ENCODE assay signal across 14 cellular contexts in the genomic region with DNA sequence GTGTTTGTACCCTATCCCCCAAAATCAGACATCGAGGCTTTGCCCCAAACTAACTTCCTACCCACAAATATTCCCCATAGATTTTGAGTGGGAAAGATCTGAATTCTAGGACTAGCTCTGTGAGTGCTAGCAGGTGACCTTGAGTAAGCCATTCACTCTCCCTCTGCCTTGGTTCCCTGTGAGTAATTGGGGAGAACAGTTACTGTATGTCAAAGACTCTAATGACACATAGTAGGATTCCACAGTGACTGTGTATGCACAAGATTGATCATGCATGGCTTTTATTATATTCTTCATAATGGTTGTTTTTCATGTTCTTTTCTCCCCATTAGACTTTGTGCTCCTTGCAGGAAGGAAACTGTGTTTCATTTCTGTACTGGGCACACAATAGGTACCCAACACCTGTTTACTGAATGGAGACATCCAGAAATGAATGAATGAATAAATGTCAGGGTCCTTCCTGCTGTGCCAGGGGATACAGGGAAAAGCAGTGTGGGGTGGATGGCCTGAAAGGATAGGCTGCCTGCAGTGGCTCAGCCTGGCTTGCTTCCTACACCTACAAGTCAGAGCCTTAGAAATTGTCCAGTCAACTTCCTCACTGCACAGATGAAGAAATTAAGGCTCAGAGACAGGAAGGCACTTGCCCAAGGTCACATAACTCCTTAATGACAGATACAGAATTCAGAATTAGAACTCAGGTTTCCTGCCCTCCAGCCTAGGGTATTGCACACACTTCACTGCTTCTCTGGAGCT. TPM values are rescaled to one million over a fixed set of nuclear protein-coding genes. Genes with fewer than 3 reads are reported as not detected.
DNase-seq lines count a peak whose midpoint lies in the region; ATAC-seq and TF ChIP-seq lines count a peak whose summit lies in the region.
"Had no signal": no experiment of that assay in that cellular context is flagged by ENCODE, and none has a peak within 500 bp of the region (broad histone marks: within the 10 kb centered on the region; RNA-seq: fewer than 3 reads in every experiment).

No MANE protein-coding gene starts in this region.

- H3K4me3 ChIP-seq in NT2/D1 (ENCODE audit: insufficient read length, low read depth), result no peak overlapping the region
- no peak overlapping the region for H3K4me3 ChIP-seq in neural progenitor cell
- H3K4me3 ChIP-seq: left lung had no signal

- no peak overlapping the region for H3K27ac ChIP-seq in neural progenitor cell
- H3K27ac ChIP-seq: left lung, SK-N-MC had no signal

- peak overlapping the region; percentile 46 for H3K4me3 Mint-ChIP-seq in activated CD4-positive, alpha-beta memory T cell treated with anti-CD3 and anti-CD28 coated beads for 36 hours
- H3K4me3 Mint-ChIP-seq in activated CD4-positive, alpha-beta memory T cell treated with anti-CD3 and anti-CD28 coated beads, Interleukin-2, amount 10 ng/mL, durations not matched to agents 7 days and 5 days, result no peak overlapping the region
- peak overlapping the region; percentile 75 to 77 for H3K4me3 Mint-ChIP-seq in effector memory CD8-positive, alpha-beta T cell
- H3K4me3 Mint-ChIP-seq in neural progenitor cell, result peak overlapping the region; percentile 89

- H3K9ac ChIP-seq in NT2/D1 (ENCODE audit: insufficient read length, low read depth), result peak overlapping the region; percentile 21
- H3K9ac ChIP-seq in neural progenitor cell, result no peak overlapping the region

- CTCF ChIA-PET in activated CD4-positive, alpha-beta memory T cell treated with anti-CD3 and anti-CD28 coated beads for 36 hours (lab: Charles Lee), result interaction anchor here (0.8 to 5.8 kb wide), 18 partner anchors 13 to 187 kb away, joined by 3 to 184 read pairs (median 7); a partner anchor contains a TSS
- CTCF ChIA-PET in activated CD4-positive, alpha-beta memory T cell treated with anti-CD3 and anti-CD28 coated beads, Interleukin-2, amount 10 ng/mL, durations not matched to agents 7 days and 5 days (lab: Charles Lee), result interaction anchor here (1.3 to 4.2 kb wide), 5 partner anchors 30 to 68 kb away, joined by 3 to 69 read pairs (median 24); a partner anchor contains a TSS

- H3K27me3 ChIP-seq in NT2/D1 (ENCODE audit: insufficient read depth, insufficient read length), result peaks cover 27% of the 10 kb centered on the region
- peaks cover 20% of the 10 kb centered on the region for H3K27me3 ChIP-seq in neural progenitor cell

- no peak for ATAC-seq in effector memory CD8-positive, alpha-beta T cell (replicated peaks)
- no peak for ATAC-seq in HG03565 (IDR thresholded peaks at IDR 0.05; ENCODE audit: unreplicated experiment)
- ATAC-seq: left lung had no signal

- no peaks in the 10 kb centered on the region for H3K9me3 Mint-ChIP-seq in activated CD4-positive, alpha-beta memory T cell treated with anti-CD3 and anti-CD28 coated beads for 36 hours
- H3K9me3 Mint-ChIP-seq in activated CD4-positive, alpha-beta memory T cell treated with anti-CD3 and anti-CD28 coated beads, Interleukin-2, amount 10 ng/mL, durations not matched to agents 7 days and 5 days, result no peaks in the 10 kb centered on the region
- no peaks in the 10 kb centered on the region for H3K9me3 Mint-ChIP-seq in effector memory CD8-positive, alpha-beta T cell
- no peaks in the 10 kb centered on the region for H3K9me3 Mint-ChIP-seq in neural progenitor cell

- DNase-seq in activated CD4-positive, alpha-beta memory T cell treated with anti-CD3 and anti-CD28 coated beads for 36 hours, result no peak
- DNase-seq in activated CD4-positive, alpha-beta memory T cell treated with anti-CD3 and anti-CD28 coated beads, Interleukin-2, amount 10 ng/mL, durations not matched to agents 7 days and 5 days, result no peak
- DNase-seq in NT2/D1 (ENCODE audit: low read depth, low spot score) (no peak), neural progenitor cell (ENCODE audit: low spot score) (no peak), C1 segment of cervical spinal cord (lab: John Stamatoyannopoulos, UW) (no peak), posterior vena cava (ENCODE audit: low spot score) (no peak)
- DNase-seq in effector memory CD8-positive, alpha-beta T cell, result no peak
- DNase-seq: activated CD4-positive, alpha-beta T cell treated with anti-CD3 and anti-CD28 coated beads for 4 hours; EL; left lung; NCI-H1436 had no signal

- no peak for TF ChIP-seq CTCF in neural progenitor cell (IDR thresholded peaks at IDR 0.05)

- peaks cover 3% of the 10 kb centered on the region for H4K20me1 ChIP-seq in neural progenitor cell (ENCODE audit: low read depth)

- H3K27ac Mint-ChIP-seq in activated CD4-positive, alpha-beta memory T cell treated with anti-CD3 and anti-CD28 coated beads for 36 hours, result no peak overlapping the region
- H3K27ac Mint-ChIP-seq in activated CD4-positive, alpha-beta memory T cell treated with anti-CD3 and anti-CD28 coated beads, Interleukin-2, amount 10 ng/mL, durations not matched to agents 7 days and 5 days, result no peak overlapping the region
- no peak overlapping the region for H3K27ac Mint-ChIP-seq in effector memory CD8-positive, alpha-beta T cell
- peak overlapping the region; percentile 67 for H3K27ac Mint-ChIP-seq in neural progenitor cell

- H3K36me3 Mint-ChIP-seq in activated CD4-positive, alpha-beta memory T cell treated with anti-CD3 and anti-CD28 coated beads for 36 hours, result no peaks in the 10 kb centered on the region
- H3K36me3 Mint-ChIP-seq in activated CD4-positive, alpha-beta memory T cell treated with anti-CD3 and anti-CD28 coated beads, Interleukin-2, amount 10 ng/mL, durations not matched to agents 7 days and 5 days (ENCODE audit: low read depth), result peaks cover 5% of the 10 kb centered on the region
- H3K36me3 Mint-ChIP-seq in effector memory CD8-positive, alpha-beta T cell (ENCODE audit: insufficient read depth), result peaks cover 13% of the 10 kb centered on the region
- peaks cover 2% of the 10 kb centered on the region for H3K36me3 Mint-ChIP-seq in neural progenitor cell

- H3K4me2 ChIP-seq in neural progenitor cell, result peak overlapping the region; percentile 91

- H3K4me1 ChIP-seq in NT2/D1 (ENCODE audit: insufficient read depth, insufficient read length) (peaks cover 8% of the 10 kb centered on the region), neural progenitor cell (peaks cover 34% of the 10 kb centered on the region)

- POLR2A ChIA-PET in activated CD4-positive, alpha-beta memory T cell treated with anti-CD3 and anti-CD28 coated beads for 36 hours (lab: Charles Lee), result interaction anchor here (1.2 kb wide), 1 partner anchor 43 kb away, joined by 3 read pairs; a partner anchor contains a TSS
- POLR2A ChIA-PET in activated CD4-positive, alpha-beta memory T cell treated with anti-CD3 and anti-CD28 coated beads, Interleukin-2, amount 10 ng/mL, durations not matched to agents 7 days and 5 days (lab: Charles Lee), result interaction anchor here (1.2 to 8.1 kb wide), 4 partner anchors 13 to 40 kb away, joined by 3 to 64 read pairs (median 4); no protein-coding TSS in a partner anchor

- intact Hi-C loops in activated CD4-positive, alpha-beta memory T cell treated with anti-CD3 and anti-CD28 coated beads for 36 hours (cut with micrococcal nuclease), result loop anchor here (2.0 kb wide), 1 partner anchor 43 kb away; a partner anchor contains a TSS
- intact Hi-C loops in posterior vena cava (cut with DNase I), result loop anchor here in 1 of 2 donors (5.0 kb wide), 1 partner anchor 68 kb away; no protein-coding TSS in a partner anchor

- H3K79me2 ChIP-seq in neural progenitor cell (ENCODE audit: low read depth), result peaks cover 6% of the 10 kb centered on the region

- peaks cover 46% of the 10 kb centered on the region for H3K27me3 Mint-ChIP-seq in activated CD4-positive, alpha-beta memory T cell treated with anti-CD3 and anti-CD28 coated beads for 36 hours
- peaks cover 53% of the 10 kb centered on the region for H3K27me3 Mint-ChIP-seq in activated CD4-positive, alpha-beta memory T cell treated with anti-CD3 and anti-CD28 coated beads, Interleukin-2, amount 10 ng/mL, durations not matched to agents 7 days and 5 days
- peaks cover 49 to 57% of the 10 kb centered on the region in 2 donors for H3K27me3 Mint-ChIP-seq in effector memory CD8-positive, alpha-beta T cell
- H3K27me3 Mint-ChIP-seq in neural progenitor cell (ENCODE audit: insufficient read depth, low read depth), result peaks cover 6% of the 10 kb centered on the region

- peaks cover 26% of the 10 kb centered on the region for H3K4me1 Mint-ChIP-seq in activated CD4-positive, alpha-beta memory T cell treated with anti-CD3 and anti-CD28 coated beads for 36 hours (ENCODE audit: low read depth)
- H3K4me1 Mint-ChIP-seq in activated CD4-positive, alpha-beta memory T cell treated with anti-CD3 and anti-CD28 coated beads, Interleukin-2, amount 10 ng/mL, durations not matched to agents 7 days and 5 days, result peaks cover 32% of the 10 kb centered on the region
- peaks cover 19 to 22% of the 10 kb centered on the region in 2 donors for H3K4me1 Mint-ChIP-seq in effector memory CD8-positive, alpha-beta T cell (ENCODE audit: low read depth in 2 of 2)
- H3K4me1 Mint-ChIP-seq in neural progenitor cell, result peaks cover 55% of the 10 kb centered on the region

- no peak overlapping the region for H2AFZ ChIP-seq in neural progenitor cell (replicated peaks)

- H3F3A ChIP-seq in neural progenitor cell (ENCODE audit: low read depth), result peaks cover 28% of the 10 kb centered on the region

- H3K36me3 ChIP-seq in NT2/D1 (ENCODE audit: insufficient read depth, insufficient read length, low read length), result no peaks in the 10 kb centered on the region
- no peaks in the 10 kb centered on the region for H3K36me3 ChIP-seq in neural progenitor cell
- H3K36me3 ChIP-seq: left lung had no signal

- H3K9me3 ChIP-seq in NT2/D1 (ENCODE audit: insufficient read depth, low read length) (no peaks in the 10 kb centered on the region), neural progenitor cell (ENCODE audit: low read depth) (no peaks in the 10 kb centered on the region)
- H3K9me3 ChIP-seq: left lung had no signal

RNA-seq across cellular contexts. Expression of a gene that starts 0.9 kb away (rescaled TPM):
- total RNA-seq in activated CD4-positive, alpha-beta memory T cell treated with anti-CD3 and anti-CD28 coated beads for 36 hours, result under 1 TPM; 0.07 to 0.12 TPM
- total RNA-seq in activated CD4-positive, alpha-beta memory T cell treated with anti-CD3 and anti-CD28 coated beads, Interleukin-2, amount 10 ng/mL, durations not matched to agents 7 days and 5 days, result not detected
- total RNA-seq in neural progenitor cell (ENCODE audit: low replicate concordance), result 0.13 and 1.4 TPM in 2 replicates
- not detected for total RNA-seq in posterior vena cava
- total RNA-seq: glomerular endothelial cell, left lung had no signal

RNA-seq across cellular contexts. Expression of a gene that starts 4.0 kb away (rescaled TPM):
- total RNA-seq in activated CD4-positive, alpha-beta memory T cell treated with anti-CD3 and anti-CD28 coated beads for 36 hours, result 10 to 100 TPM; 24.7 to 25.1 TPM
- total RNA-seq in activated CD4-positive, alpha-beta memory T cell treated with anti-CD3 and anti-CD28 coated beads, Interleukin-2, amount 10 ng/mL, durations not matched to agents 7 days and 5 days, result 10 to 100 TPM; 20.8 to 21.7 TPM
- total RNA-seq in neural progenitor cell (ENCODE audit: low replicate concordance) (5.1 and 15.5 TPM in 2 replicates), posterior vena cava (1 to 10 TPM; 4.5 to 6.7 TPM)

RNA-seq across cellular contexts. Expression of a gene that starts 12.0 kb away (rescaled TPM):
- 10 to 100 TPM; 16.5 to 16.8 TPM for total RNA-seq in activated CD4-positive, alpha-beta memory T cell treated with anti-CD3 and anti-CD28 coated beads for 36 hours
- total RNA-seq in activated CD4-positive, alpha-beta memory T cell treated with anti-CD3 and anti-CD28 coated beads, Interleukin-2, amount 10 ng/mL, durations not matched to agents 7 days and 5 days, result 10 to 100 TPM; 35.8 to 37.2 TPM
- total RNA-seq in neural progenitor cell (ENCODE audit: low replicate concordance), result 33.9 and 47.0 TPM in 2 replicates
- 10 to 100 TPM; 23.1 to 28.9 TPM for total RNA-seq in posterior vena cava

RNA-seq across cellular contexts. Expression of a gene that starts 22.4 kb away (rescaled TPM):
- 1,000 to 10,000 TPM; 1,671 to 1,695 TPM for total RNA-seq in activated CD4-positive, alpha-beta memory T cell treated with anti-CD3 and anti-CD28 coated beads for 36 hours
- 100 to 1,000 TPM; 478 to 479 TPM for total RNA-seq in activated CD4-positive, alpha-beta memory T cell treated with anti-CD3 and anti-CD28 coated beads, Interleukin-2, amount 10 ng/mL, durations not matched to agents 7 days and 5 days
- total RNA-seq in neural progenitor cell (ENCODE audit: low replicate concordance), result 1,851 and 2,068 TPM in 2 replicates
- 100 to 1,000 TPM; 414 to 463 TPM for total RNA-seq in posterior vena cava

RNA-seq across cellular contexts. Expression of a gene that starts 43.8 kb away (rescaled TPM):
- total RNA-seq in activated CD4-positive, alpha-beta memory T cell treated with anti-CD3 and anti-CD28 coated beads for 36 hours, result 10 to 100 TPM; 16.3 to 16.5 TPM
- 10 to 100 TPM; 14.8 to 15.0 TPM for total RNA-seq in activated CD4-positive, alpha-beta memory T cell treated with anti-CD3 and anti-CD28 coated beads, Interleukin-2, amount 10 ng/mL, durations not matched to agents 7 days and 5 days
- total RNA-seq in neural progenitor cell (ENCODE audit: low replicate concordance) (16.1 and 29.3 TPM in 2 replicates), posterior vena cava (1 to 10 TPM; 5.9 to 7.7 TPM)
